In genomic region chr11:74288911-74289310, GRCh38 we compare ENCODE assay signal across 1 cellular context.
TF ChIP-seq lines count a peak whose summit lies in the region.

No MANE protein-coding gene starts in this region.

TF ChIP-seq in GM12891, 5 proteins besides CTCF, POLR2A, EP300 and RAD21:
- TF ChIP-seq POLR2AphosphoS5 (IDR thresholded peaks at IDR 0.05; ENCODE audit: low read depth, low read length) = no peak
- no peak for TF ChIP-seq POU2F2 (IDR thresholded peaks at IDR 0.05; ENCODE audit: low read depth, low read length)
- TF ChIP-seq PAX5 (IDR thresholded peaks at IDR 0.05; ENCODE audit: insufficient read depth, low read length, severe bottlenecking) = no peak
- no peak for TF ChIP-seq SPI1 (IDR thresholded peaks at IDR 0.05; ENCODE audit: low read depth, low read length)
- no peak for TF ChIP-seq TAF1 (IDR thresholded peaks at IDR 0.05; ENCODE audit: low read depth, low read length)
